In genomic region chr19:19568802-19569756, GRCh38 we compare ENCODE assay signal across 16 cellular contexts. TPM values are rescaled to one million over a fixed set of nuclear protein-coding genes. Genes with fewer than 3 reads are reported as not detected.
DNase-seq lines count a peak whose midpoint lies in the region; ATAC-seq, FAIRE-seq and TF ChIP-seq lines count a peak whose summit lies in the region.
"Had no signal": no experiment of that assay in that cellular context is flagged by ENCODE, and none has a peak within 500 bp of the region (broad histone marks: within the 10 kb centered on the region; RNA-seq: fewer than 3 reads in every experiment).

No MANE protein-coding gene starts in this region.

- no peaks in the 10 kb centered on the region for H4K20me1 ChIP-seq in GM12878 (ENCODE audit: control insufficient read depth, insufficient read depth)
- H4K20me1 ChIP-seq in smooth muscle cell (ENCODE audit: low read depth) = no peaks in the 10 kb centered on the region

- in situ Hi-C loops in GM12878 (cut with MboI) = no loop called here

- no peak for TF ChIP-seq EP300 in GM12878 (IDR thresholded peaks at IDR 0.05; ENCODE audit: borderline replicate concordance in 1 of 2, control insufficient read depth in 1 of 2, low read depth in 2 of 2, low read length in 2 of 2)

- no peak overlapping the region for H4K8ac ChIP-seq in trophoblast cell (ENCODE audit: low read depth, low read length)

- H3K4me3 Mint-ChIP-seq in activated T-cell treated with anti-CD3 and anti-CD28 coated beads, Interleukin-2, amount 50 U/mL, for 72 hours = no peak overlapping the region
- H3K4me3 Mint-ChIP-seq: activated naive CD8-positive, alpha-beta T cell; type B pancreatic cell had no signal

- H3K27ac ChIP-seq in GM12878 (ENCODE audit: control insufficient read depth, insufficient read depth) (no peak overlapping the region), trophoblast cell (ENCODE audit: low read depth, low read length) (no peak overlapping the region), smooth muscle cell (ENCODE audit: low read depth) (no peak overlapping the region)
- H3K27ac ChIP-seq: dorsolateral prefrontal cortex, heart left ventricle, neutrophil, SK-N-MC had no signal

- no TSS peak for BruUV-seq in GM12878 (replicated peaks; lab: Mats Ljungman, UMichigan)

- no peak overlapping the region for H3K4ac ChIP-seq in trophoblast cell (ENCODE audit: low read depth, low read length)

- H3K27me3 Mint-ChIP-seq in activated T-cell treated with anti-CD3 and anti-CD28 coated beads, Interleukin-2, amount 50 U/mL, for 72 hours (ENCODE audit: low read depth) = no peaks in the 10 kb centered on the region
- H3K27me3 Mint-ChIP-seq: activated naive CD8-positive, alpha-beta T cell; type B pancreatic cell had no signal

- SMC1A ChIA-PET in GM12878 (lab: Charles Lee; ENCODE audit: uncharacterized antibody, unreplicated experiment) = interaction anchor here (0.9 kb wide), 1 partner anchor 23 kb away, joined by 4 read pairs; no protein-coding TSS in a partner anchor

- H4K12ac ChIP-seq in trophoblast cell (ENCODE audit: low read depth, low read length) = no peak overlapping the region

- H3K36me3 Mint-ChIP-seq in activated T-cell treated with anti-CD3 and anti-CD28 coated beads, Interleukin-2, amount 50 U/mL, for 72 hours (ENCODE audit: insufficient read depth in 2 of 2) = peaks cover 16 to 25% of the 10 kb centered on the region in 2 donors

- RAD21 ChIA-PET in GM12878 (lab: Charles Lee; ENCODE audit: unreplicated experiment) = no interaction called here

- DNase-seq in activated T-cell treated with anti-CD3 and anti-CD28 coated beads, Interleukin-2, amount 50 U/mL, for 72 hours = no peak
- DNase-seq in activated T-cell treated with anti-CD3 and anti-CD28 coated beads, Interleukin-2, amount 50 U/mL, for 1 hour = no peak
- DNase-seq in GM12878 (ENCODE audit: low read depth, low spot score) = no peak
- peak; percentile 96 to 97 for DNase-seq in trophoblast cell
- no peak for DNase-seq in central memory CD4-positive, alpha-beta T cell
- DNase-seq in smooth muscle cell (lab: John Stamatoyannopoulos, UW; ENCODE audit: unreplicated experiment) = no peak
- DNase-seq: ACHN; activated CD4-positive, CD25-positive, alpha-beta regulatory T cell; dorsolateral prefrontal cortex; heart left ventricle; NK-92 treated with Interleukin-12 subunit alpha and Interleukin-12 subunit beta, amount 100 ng/mL, for 24 hours; small intestine had no signal

- H3K4me3 ChIP-seq in GM12878 (no peak overlapping the region), trophoblast cell (ENCODE audit: low read depth, low read length) (no peak overlapping the region), smooth muscle cell (no peak overlapping the region)
- H3K4me3 ChIP-seq: dorsolateral prefrontal cortex, heart left ventricle, SK-N-MC had no signal

- no peak overlapping the region for H4K91ac ChIP-seq in trophoblast cell (ENCODE audit: low read depth, low read length)

- H3K27ac Mint-ChIP-seq in activated T-cell treated with anti-CD3 and anti-CD28 coated beads, Interleukin-2, amount 50 U/mL, for 72 hours = peak overlapping the region; percentile 68
- H3K27ac Mint-ChIP-seq: activated naive CD8-positive, alpha-beta T cell; type B pancreatic cell had no signal

- H3K36me3 ChIP-seq in GM12878 (ENCODE audit: control insufficient read depth in 2 of 2, insufficient read depth in 2 of 2, low read length in 1 of 2) (peaks cover 4 to 12% of the 10 kb centered on the region in 2 experiments; a peak in 3 of 4 replicates), trophoblast cell (ENCODE audit: control insufficient read depth in 1 of 2, insufficient read depth in 2 of 2, low read length in 2 of 2) (no peaks in the 10 kb centered on the region), smooth muscle cell (ENCODE audit: low read depth) (no peaks in the 10 kb centered on the region)
- H3K36me3 ChIP-seq: heart left ventricle, neutrophil had no signal

- no peaks in the 10 kb centered on the region for H3F3A ChIP-seq in smooth muscle cell (ENCODE audit: low read depth)

- no peak overlapping the region for H3K18ac ChIP-seq in trophoblast cell (ENCODE audit: low read length)

- H3K14ac ChIP-seq in trophoblast cell (ENCODE audit: low read length) = no peak overlapping the region

- no peak overlapping the region for H2AK5ac ChIP-seq in trophoblast cell (ENCODE audit: low read length)

- H3K79me2 ChIP-seq in GM12878 (ENCODE audit: control insufficient read depth, insufficient read depth, low read length) (no peaks in the 10 kb centered on the region), trophoblast cell (ENCODE audit: control insufficient read depth, insufficient read depth, low read length, poor library complexity) (no peaks in the 10 kb centered on the region), smooth muscle cell (ENCODE audit: low read depth) (no peaks in the 10 kb centered on the region)

- POLR2A ChIA-PET in GM12878 (lab: Charles Lee) = interaction anchor here (0.6 kb wide), 1 partner anchor 40 kb away, joined by 3 read pairs; no protein-coding TSS in a partner anchor

- H3K9ac ChIP-seq in GM12878 (ENCODE audit: control insufficient read depth, insufficient read depth, low read length) (no peak overlapping the region), trophoblast cell (ENCODE audit: low read length) (no peak overlapping the region), smooth muscle cell (ENCODE audit: low read depth) (no peak overlapping the region)

- peak; percentile 31 for FAIRE-seq in GM12878 (lab: Jason Lieb, UNC)
- FAIRE-seq: small intestine had no signal

- TF ChIP-seq CTCF in GM12878 (IDR thresholded peaks at IDR 0.05 in 2 of 3, conservative IDR thresholded peaks at IDR 0.05 in 1 of 3; ENCODE audit: control insufficient read depth in 2 of 3, extremely low read depth in 1 of 3, insufficient read depth in 1 of 3, low read depth in 3 of 3, low read length in 3 of 3) (no peak), smooth muscle cell (IDR thresholded peaks at IDR 0.05; ENCODE audit: borderline replicate concordance, insufficient read depth, poor library complexity, severe bottlenecking) (no peak)

- no peaks in the 10 kb centered on the region for H3K27me3 ChIP-seq in GM12878 (replicated peaks in 1 of 2; ENCODE audit: control insufficient read depth in 2 of 2, insufficient read depth in 2 of 2, low read length in 1 of 2)
- no peaks in the 10 kb centered on the region for H3K27me3 ChIP-seq in trophoblast cell (ENCODE audit: insufficient read depth, low read length)
- no peaks in the 10 kb centered on the region for H3K27me3 ChIP-seq in smooth muscle cell (ENCODE audit: low read depth)
- H3K27me3 ChIP-seq: dorsolateral prefrontal cortex, heart left ventricle, neutrophil had no signal

- intact Hi-C loops in GM12878 (cut with micrococcal nuclease; ENCODE audit: unreplicated experiment) = no loop called here

- peaks cover 17% of the 10 kb centered on the region for H3K4me1 Mint-ChIP-seq in activated T-cell treated with anti-CD3 and anti-CD28 coated beads, Interleukin-2, amount 50 U/mL, for 72 hours (ENCODE audit: low read depth)

- H3K79me1 ChIP-seq in trophoblast cell (ENCODE audit: low read length) = no peaks in the 10 kb centered on the region

- no peaks in the 10 kb centered on the region; the same call in 2 of the 3 replicates for H3K9me3 ChIP-seq in GM12878 (replicated peaks; ENCODE audit: control insufficient read depth, insufficient read depth, low read length)
- no peaks in the 10 kb centered on the region for H3K9me3 ChIP-seq in trophoblast cell (ENCODE audit: insufficient read depth, low read depth, low read length)
- no peaks in the 10 kb centered on the region for H3K9me3 ChIP-seq in smooth muscle cell (replicated peaks; ENCODE audit: low read depth)
- H3K9me3 ChIP-seq: heart left ventricle, neutrophil had no signal

- WGBS in GM12878 (ENCODE audit: insufficient coverage, insufficient replicate concordance, low lambda C conversion rate, missing lambda C conversion rate) = 90% methylated on average over 25 of the region's 25 CpGs
- no CpG with 5 or more reads among the region's 25 CpGs for WGBS in trophoblast cell (ENCODE audit: extremely low coverage, insufficient coverage, insufficient read length)
- WGBS in smooth muscle cell (ENCODE audit: low lambda C conversion rate) = 92% methylated on average over 25 of the region's 25 CpGs

- no peaks in the 10 kb centered on the region for H3K9me3 Mint-ChIP-seq in activated T-cell treated with anti-CD3 and anti-CD28 coated beads, Interleukin-2, amount 50 U/mL, for 72 hours
- H3K9me3 Mint-ChIP-seq: type B pancreatic cell had no signal

- TF ChIP-seq RAD21 in GM12878 (IDR thresholded peaks at IDR 0.05; ENCODE audit: insufficient read depth, low read depth, low read length) = no peak

- H2AFZ ChIP-seq in GM12878 (ENCODE audit: control insufficient read depth, low read depth, low read length) = no peak overlapping the region
- H2AFZ ChIP-seq in trophoblast cell (ENCODE audit: insufficient read depth, low read length, poor library complexity) = no peak overlapping the region
- H2AFZ ChIP-seq in smooth muscle cell (ENCODE audit: low read depth) = no peak overlapping the region

- no peak overlapping the region for H2BK5ac ChIP-seq in trophoblast cell (ENCODE audit: low read depth, low read length, poor library complexity)

- CTCF ChIA-PET in GM12878 (lab: Yijun Ruan, JAX) = interaction anchor here (2.1 kb wide), 1 partner anchor 16 kb away, joined by 19 read pairs; no protein-coding TSS in a partner anchor

- H3K4me1 ChIP-seq in GM12878 (ENCODE audit: control insufficient read depth, insufficient read depth, low read length) = no peaks in the 10 kb centered on the region
- no peaks in the 10 kb centered on the region for H3K4me1 ChIP-seq in trophoblast cell (ENCODE audit: control insufficient read depth in 1 of 2, insufficient read depth in 2 of 2, low read length in 2 of 2)
- no peaks in the 10 kb centered on the region for H3K4me1 ChIP-seq in smooth muscle cell (ENCODE audit: low read depth)
- H3K4me1 ChIP-seq: heart left ventricle had no signal

- H2BK120ac ChIP-seq in trophoblast cell (ENCODE audit: insufficient read depth, low read length, poor library complexity) = no peak overlapping the region

- ATAC-seq in activated T-cell treated with anti-CD3 and anti-CD28 coated beads, Interleukin-2, amount 50 U/mL, for 72 hours (replicated peaks in 1 of 2) = peak in 1 of 2 donors; percentile 21
- ATAC-seq in GM12878 = no peak
- ATAC-seq: heart left ventricle had no signal

- H3K4me2 ChIP-seq in GM12878 (ENCODE audit: control insufficient read depth, insufficient read depth) (no peak overlapping the region), trophoblast cell (ENCODE audit: low read length) (no peak overlapping the region), smooth muscle cell (no peak overlapping the region)

- H2BK12ac ChIP-seq in trophoblast cell (ENCODE audit: low read length) = no peak overlapping the region

- no peak for TF ChIP-seq POLR2A in GM12878 (IDR thresholded peaks at IDR 0.05; ENCODE audit: low read depth, low read length)

- H3K23ac ChIP-seq in trophoblast cell (ENCODE audit: low read length) = no peak overlapping the region

RNA-seq across cellular contexts. Expression of gene CILP2, which starts 31.0 kb away (rescaled TPM):
- under 1 TPM; 0.44 to 0.86 TPM for total RNA-seq in activated T-cell treated with anti-CD3 and anti-CD28 coated beads, Interleukin-2, amount 50 U/mL, for 72 hours
- total RNA-seq in GM12878 (2013; cell fraction: nucleolus; rRNA removed) = 0.34 and 0.77 TPM in 2 replicates
- total RNA-seq in GM12878 (2014; rRNA removed) = 0.06 TPM in 1 of 2 replicates, not detected in the other
- not detected in 2 replicates for total RNA-seq in GM12878 (2014; rRNA removed; fragmentation: Illumina TruSeq; extraction: Trizol)
- total RNA-seq in GM12878 (2021) = 0.05 TPM in 1 of 2 replicates, not detected in the other
- polyA plus RNA-seq in GM12878 (2011; ENCODE audit: low read depth) = not detected
- not detected in 2 replicates for polyA plus RNA-seq in GM12878 (2011; rRNA removed)
- 0.05 TPM in 1 of 2 replicates, not detected in the other for polyA plus RNA-seq in GM12878 (2011; cell fraction: cytosol; rRNA removed)
- 0.12 and 0.16 TPM in 2 replicates for polyA plus RNA-seq in GM12878 (2011; cell fraction: nucleus; rRNA removed)
- 0.11 and 0.12 TPM in 2 replicates for polyA plus RNA-seq in GM12878 (2012)
- polyA plus RNA-seq in GM12878 (2014; fragmentation: Illumina TruSeq; extraction: Trizol) = not detected in 2 replicates
- polyA plus RNA-seq in GM12878 (2014; fragmentation: Nextera tagmentation; extraction: Ambion mirVana) = not detected
- polyA plus RNA-seq in GM12878 (2014; rRNA removed) = 0.08 TPM in 1 of 2 replicates, not detected in the other
- polyA plus RNA-seq in GM12878 (2016; fragmentation: Nextera tagmentation; extraction: Ambion mirVana) = under 1 TPM in 1 of 2 experiments, not detected in 1; 0.05 TPM
- polyA minus RNA-seq in GM12878 (2011; rRNA and poly(A)+ RNA removed) = not detected in 2 replicates
- not detected in 2 replicates for polyA minus RNA-seq in GM12878 (2011; cell fraction: cytosol; rRNA and poly(A)+ RNA removed)
- polyA minus RNA-seq in GM12878 (2011; cell fraction: nucleus; rRNA and poly(A)+ RNA removed) = not detected in 2 replicates
- polyA plus RNA-seq in trophoblast cell (2013) = 0.52 and 0.56 TPM in 2 replicates
- 27.2 and 31.0 TPM in 2 replicates for total RNA-seq in smooth muscle cell
- polyA plus RNA-seq in smooth muscle cell = 62.2 and 95.0 TPM in 2 replicates

RNA-seq across cellular contexts. Expression of gene YJEFN3, which starts 40.4 kb away (rescaled TPM):
- 10 to 100 TPM; 18.2 to 21.3 TPM for total RNA-seq in activated T-cell treated with anti-CD3 and anti-CD28 coated beads, Interleukin-2, amount 50 U/mL, for 72 hours
- total RNA-seq in GM12878 (2013; cell fraction: nucleolus; rRNA removed) = 6.9 and 7.3 TPM in 2 replicates
- 0.96 and 0.98 TPM in 2 replicates for total RNA-seq in GM12878 (2014; rRNA removed)
- total RNA-seq in GM12878 (2014; rRNA removed; fragmentation: Illumina TruSeq; extraction: Trizol) = 1.2 and 1.4 TPM in 2 replicates
- total RNA-seq in GM12878 (2021) = 5.6 and 5.9 TPM in 2 replicates
- 1.0 TPM for polyA plus RNA-seq in GM12878 (2011; ENCODE audit: low read depth)
- 2.4 and 2.6 TPM in 2 replicates for polyA plus RNA-seq in GM12878 (2011; rRNA removed)
- 1.6 and 4.3 TPM in 2 replicates for polyA plus RNA-seq in GM12878 (2011; cell fraction: cytosol; rRNA removed)
- polyA plus RNA-seq in GM12878 (2011; cell fraction: nucleus; rRNA removed) = 37.2 and 59.5 TPM in 2 replicates
- polyA plus RNA-seq in GM12878 (2012) = 3.6 and 5.1 TPM in 2 replicates
- 4.6 and 5.2 TPM in 2 replicates for polyA plus RNA-seq in GM12878 (2014; fragmentation: Illumina TruSeq; extraction: Trizol)
- polyA plus RNA-seq in GM12878 (2014; fragmentation: Nextera tagmentation; extraction: Ambion mirVana) = under 1 TPM; 0.05 to 0.08 TPM
- polyA plus RNA-seq in GM12878 (2014; rRNA removed) = 5.5 and 6.2 TPM in 2 replicates
- polyA plus RNA-seq in GM12878 (2016; fragmentation: Nextera tagmentation; extraction: Ambion mirVana) = 1 to 10 TPM; 6.3 to 6.9 TPM
- 0.95 and 1.4 TPM in 2 replicates for polyA minus RNA-seq in GM12878 (2011; rRNA and poly(A)+ RNA removed)
- polyA minus RNA-seq in GM12878 (2011; cell fraction: cytosol; rRNA and poly(A)+ RNA removed) = 1.2 and 1.4 TPM in 2 replicates
- 1.8 and 7.4 TPM in 2 replicates for polyA minus RNA-seq in GM12878 (2011; cell fraction: nucleus; rRNA and poly(A)+ RNA removed)
- polyA plus RNA-seq in trophoblast cell (2013) = 4.5 and 4.6 TPM in 2 replicates
- total RNA-seq in smooth muscle cell = 2.2 TPM in 2 replicates
- 5.8 and 11.1 TPM in 2 replicates for polyA plus RNA-seq in smooth muscle cell

RNA-seq across cellular contexts. Expression of gene PBX4, which starts 49.4 kb away (rescaled TPM):
- total RNA-seq in activated T-cell treated with anti-CD3 and anti-CD28 coated beads, Interleukin-2, amount 50 U/mL, for 72 hours = 10 to 100 TPM; 28.3 to 56.8 TPM
- 65.0 and 68.4 TPM in 2 replicates for total RNA-seq in GM12878 (2013; cell fraction: nucleolus; rRNA removed)
- total RNA-seq in GM12878 (2014; rRNA removed) (7.1 and 10.1 TPM in 2 replicates), GM12878 (2014; rRNA removed; fragmentation: Illumina TruSeq; extraction: Trizol) (3.9 and 4.4 TPM in 2 replicates), GM12878 (2021) (7.7 and 9.6 TPM in 2 replicates), smooth muscle cell (2.5 TPM in 1 of 2 replicates, not detected in the other)
- polyA plus RNA-seq in GM12878 (2011; ENCODE audit: low read depth) = 1.6 TPM
- polyA plus RNA-seq in GM12878 (2011; rRNA removed) (12.6 and 15.8 TPM in 2 replicates), GM12878 (2014; fragmentation: Illumina TruSeq; extraction: Trizol) (1.5 and 3.5 TPM in 2 replicates), GM12878 (2014; fragmentation: Nextera tagmentation; extraction: Ambion mirVana) (under 1 TPM; 0.18 to 0.75 TPM), GM12878 (2014; rRNA removed) (17.3 and 18.8 TPM in 2 replicates), GM12878 (2016; fragmentation: Nextera tagmentation; extraction: Ambion mirVana) (1 to 10 TPM; 2.7 to 4.1 TPM), smooth muscle cell (1.7 and 4.5 TPM in 2 replicates)
- 21.2 and 27.3 TPM in 2 replicates for polyA plus RNA-seq in GM12878 (2011; cell fraction: cytosol; rRNA removed)
- 40.2 and 55.3 TPM in 2 replicates for polyA plus RNA-seq in GM12878 (2011; cell fraction: nucleus; rRNA removed)
- polyA plus RNA-seq in GM12878 (2012) = 6.5 and 8.8 TPM in 2 replicates
- polyA minus RNA-seq in GM12878 (2011; rRNA and poly(A)+ RNA removed) = 12.6 and 18.7 TPM in 2 replicates
- 3.2 and 7.9 TPM in 2 replicates for polyA minus RNA-seq in GM12878 (2011; cell fraction: cytosol; rRNA and poly(A)+ RNA removed)
- 11.8 and 20.4 TPM in 2 replicates for polyA minus RNA-seq in GM12878 (2011; cell fraction: nucleus; rRNA and poly(A)+ RNA removed)
- 1.4 TPM in 2 replicates for polyA plus RNA-seq in trophoblast cell (2013)

RNA-seq across cellular contexts. Expression of gene NDUFA13, which starts 53.1 kb away (rescaled TPM):
- total RNA-seq in activated T-cell treated with anti-CD3 and anti-CD28 coated beads, Interleukin-2, amount 50 U/mL, for 72 hours = 100 to 1,000 TPM; 229 to 263 TPM
- total RNA-seq in GM12878 (2013; cell fraction: nucleolus; rRNA removed) = 144 and 157 TPM in 2 replicates
- total RNA-seq in GM12878 (2014; rRNA removed) (263 and 284 TPM in 2 replicates), GM12878 (2014; rRNA removed; fragmentation: Illumina TruSeq; extraction: Trizol) (303 and 329 TPM in 2 replicates), GM12878 (2021) (462 and 473 TPM in 2 replicates), smooth muscle cell (42.3 and 51.8 TPM in 2 replicates)
- polyA plus RNA-seq in GM12878 (2011; ENCODE audit: low read depth) = 1,149 TPM
- polyA plus RNA-seq in GM12878 (2011; rRNA removed) (282 and 475 TPM in 2 replicates), GM12878 (2014; fragmentation: Illumina TruSeq; extraction: Trizol) (53.4 and 224 TPM in 2 replicates), GM12878 (2014; fragmentation: Nextera tagmentation; extraction: Ambion mirVana) (100 to 1,000 TPM; 232 to 449 TPM), GM12878 (2014; rRNA removed) (528 and 564 TPM in 2 replicates), GM12878 (2016; fragmentation: Nextera tagmentation; extraction: Ambion mirVana) (100 to 1,000 TPM; 566 to 586 TPM), smooth muscle cell (559 and 575 TPM in 2 replicates)
- 834 and 1,057 TPM in 2 replicates for polyA plus RNA-seq in GM12878 (2011; cell fraction: cytosol; rRNA removed)
- polyA plus RNA-seq in GM12878 (2011; cell fraction: nucleus; rRNA removed) = 373 and 417 TPM in 2 replicates
- 244 and 350 TPM in 2 replicates for polyA plus RNA-seq in GM12878 (2012)
- polyA minus RNA-seq in GM12878 (2011; rRNA and poly(A)+ RNA removed) = 117 and 160 TPM in 2 replicates
- 69.2 and 95.4 TPM in 2 replicates for polyA minus RNA-seq in GM12878 (2011; cell fraction: cytosol; rRNA and poly(A)+ RNA removed)
- 44.1 and 69.0 TPM in 2 replicates for polyA minus RNA-seq in GM12878 (2011; cell fraction: nucleus; rRNA and poly(A)+ RNA removed)
- polyA plus RNA-seq in trophoblast cell (2013) = 160 and 164 TPM in 2 replicates

RNA-seq across cellular contexts. Expression of gene TSSK6, which starts 53.7 kb away (rescaled TPM):
- total RNA-seq in activated T-cell treated with anti-CD3 and anti-CD28 coated beads, Interleukin-2, amount 50 U/mL, for 72 hours = 1 to 10 TPM; 5.0 to 5.6 TPM
- 10.2 and 12.0 TPM in 2 replicates for total RNA-seq in GM12878 (2013; cell fraction: nucleolus; rRNA removed)
- 0.82 and 1.6 TPM in 2 replicates for total RNA-seq in GM12878 (2014; rRNA removed)
- 0.49 and 0.55 TPM in 2 replicates for total RNA-seq in GM12878 (2014; rRNA removed; fragmentation: Illumina TruSeq; extraction: Trizol)
- 2.3 and 2.9 TPM in 2 replicates for total RNA-seq in GM12878 (2021)
- polyA plus RNA-seq in GM12878 (2011; ENCODE audit: low read depth) = 0.58 TPM
- polyA plus RNA-seq in GM12878 (2011; rRNA removed) = 0.76 and 1.5 TPM in 2 replicates
- 3.1 and 4.8 TPM in 2 replicates for polyA plus RNA-seq in GM12878 (2011; cell fraction: cytosol; rRNA removed)
- 12.7 and 13.5 TPM in 2 replicates for polyA plus RNA-seq in GM12878 (2011; cell fraction: nucleus; rRNA removed)
- 1.7 and 2.8 TPM in 2 replicates for polyA plus RNA-seq in GM12878 (2012)
- polyA plus RNA-seq in GM12878 (2014; fragmentation: Illumina TruSeq; extraction: Trizol) = 0.06 TPM in 1 of 2 replicates, not detected in the other
- polyA plus RNA-seq in GM12878 (2014; fragmentation: Nextera tagmentation; extraction: Ambion mirVana) = not detected
- polyA plus RNA-seq in GM12878 (2014; rRNA removed) = 3.6 and 3.7 TPM in 2 replicates
- polyA plus RNA-seq in GM12878 (2016; fragmentation: Nextera tagmentation; extraction: Ambion mirVana) = under 1 TPM; 0.38 to 0.47 TPM
- 1.7 and 5.9 TPM in 2 replicates for polyA minus RNA-seq in GM12878 (2011; rRNA and poly(A)+ RNA removed)
- polyA minus RNA-seq in GM12878 (2011; cell fraction: cytosol; rRNA and poly(A)+ RNA removed) = 2.1 and 3.7 TPM in 2 replicates
- 13.4 and 18.7 TPM in 2 replicates for polyA minus RNA-seq in GM12878 (2011; cell fraction: nucleus; rRNA and poly(A)+ RNA removed)
- 1.1 and 1.4 TPM in 2 replicates for polyA plus RNA-seq in trophoblast cell (2013)
- 1.3 and 5.4 TPM in 2 replicates for total RNA-seq in smooth muscle cell
- polyA plus RNA-seq in smooth muscle cell = 0.31 and 0.49 TPM in 2 replicates

Comparison
In these comparisons a context has a peak if more than half of its experiments do, and no peak if none do; other contexts are left out.
1. DNase-seq: peak in trophoblast cell (2 of 2); none in activated T-cell treated with anti-CD3 and anti-CD28 coated beads, Interleukin-2, amount 50 U/mL, for 72 hours (0 of 2), activated T-cell treated with anti-CD3 and anti-CD28 coated beads, Interleukin-2, amount 50 U/mL, for 1 hour (single experiment), GM12878 (single experiment), central memory CD4-positive, alpha-beta T cell (single experiment) and smooth muscle cell (single experiment).
2. RNA of gene CILP2, which starts 31.0 kb away (total RNA-seq): 27.2 to 31.0 TPM in smooth muscle cell; 0.44 to 0.86 TPM in activated T-cell treated with anti-CD3 and anti-CD28 coated beads, Interleukin-2, amount 50 U/mL, for 72 hours and 0.05 to 0.77 TPM in GM12878; every median in the first group is over 10 times any median in the second.